Comparison of ENCODE assay signal across 17 cellular contexts in genomic region chr10:84603971-84604370, GRCh38.
A peak's percentile ranks its signal among the peaks of the same experiment; 100 is the strongest.
DNase-seq lines count a peak whose midpoint lies in the region; TF ChIP-seq lines count a peak whose summit lies in the region.
"Had no signal": no experiment of that assay in that cellular context is flagged by ENCODE, and none has a peak within 500 bp of the region (broad histone marks: within the 10 kb centered on the region; RNA-seq: fewer than 3 reads in every experiment).

No MANE protein-coding gene starts in this region.

- no peak overlapping the region for H2BK120ac ChIP-seq in H9 (ENCODE audit: low read depth, low read length, poor library complexity, severe bottlenecking)
- no peak overlapping the region for H2BK120ac ChIP-seq in neuronal stem cell (ENCODE audit: low read depth, low read length)

- H3K23ac ChIP-seq in H9 (ENCODE audit: insufficient read length, low read depth, low read length) (no peak overlapping the region), neuronal stem cell (ENCODE audit: low read depth, low read length, poor library complexity) (peak overlapping the region; percentile 80)

- H3K27ac Mint-ChIP-seq in H9 (no peak overlapping the region; a peak in 1 of 7 replicates), endodermal cell (no peak overlapping the region)
- H3K27ac Mint-ChIP-seq: CD4-positive, CD25-positive, alpha-beta regulatory T cell; CD8-positive, alpha-beta T cell; HFFc6 had no signal

- H3K36me3 ChIP-seq in endodermal cell (ENCODE audit: control insufficient read depth, insufficient read depth, low read length) = no peaks in the 10 kb centered on the region
- no peaks in the 10 kb centered on the region for H3K36me3 ChIP-seq in neuronal stem cell (replicated peaks in 1 of 2; ENCODE audit: control insufficient read depth in 2 of 2, insufficient read depth in 2 of 2, low read length in 2 of 2)
- H3K36me3 ChIP-seq in BE2C = no peaks in the 10 kb centered on the region
- H3K36me3 ChIP-seq: BLaER1, HAP-1 had no signal

- TF ChIP-seq CTCF in H9 (conservative IDR thresholded peaks at IDR 0.05) (no peak), endodermal cell (conservative IDR thresholded peaks at IDR 0.05) (no peak), BE2C (IDR thresholded peaks at IDR 0.05; ENCODE audit: low read depth, low read length) (no peak)

- H3K4me1 ChIP-seq in H9 (ENCODE audit: insufficient read depth, low read length) (peaks cover 3% of the 10 kb centered on the region; the same call in 1 of the 2 replicates), endodermal cell (ENCODE audit: control insufficient read depth, insufficient read depth, low read length) (peaks cover 2% of the 10 kb centered on the region), neuronal stem cell (ENCODE audit: control insufficient read depth in 2 of 2, insufficient read depth in 1 of 2, low read depth in 1 of 2, low read length in 2 of 2) (peaks cover 0 to 5% of the 10 kb centered on the region in 2 donors), BE2C (no peaks in the 10 kb centered on the region)
- H3K4me1 ChIP-seq: Caco-2, HAP-1 had no signal

- no peaks in the 10 kb centered on the region for H3K9me3 Mint-ChIP-seq in H9
- H3K9me3 Mint-ChIP-seq in endodermal cell = no peaks in the 10 kb centered on the region
- H3K9me3 Mint-ChIP-seq: CD4-positive, CD25-positive, alpha-beta regulatory T cell; CD8-positive, alpha-beta T cell; HFFc6 had no signal

- DNase-seq in H9 (no peak), endodermal cell (peak; percentile 62), neuronal stem cell (ENCODE audit: low spot score) (no peak), G401 (ENCODE audit: low spot score) (no peak), BE2C (no peak)
- no peak for DNase-seq in activated CD4-positive, alpha-beta T cell treated with anti-CD3 and anti-CD28 coated beads, Interleukin-2, amount 50 U/mL, for 4 hours
- DNase-seq: Caco-2; CD4-positive, CD25-positive, alpha-beta regulatory T cell; CD8-positive, alpha-beta T cell; DMS153; DND-41; GF-D8; GOT3; HFFc6 had no signal

- no peaks in the 10 kb centered on the region for H3K9me3 ChIP-seq in H9 (ENCODE audit: control insufficient read depth, low read depth, low read length)
- H3K9me3 ChIP-seq in endodermal cell (ENCODE audit: control insufficient read depth, low read length) = no peaks in the 10 kb centered on the region
- H3K9me3 ChIP-seq in neuronal stem cell (replicated peaks in 1 of 2; ENCODE audit: control insufficient read depth in 2 of 2, insufficient read depth in 1 of 2, low read depth in 1 of 2, low read length in 2 of 2) = peaks cover 0 to 3% of the 10 kb centered on the region in 2 donors
- no peaks in the 10 kb centered on the region for H3K9me3 ChIP-seq in BE2C
- H3K9me3 ChIP-seq: BLaER1, Caco-2, HAP-1 had no signal

- H3K23me2 ChIP-seq in H9 (ENCODE audit: insufficient read length, low read depth, low read length, poor library complexity, severe bottlenecking) = no peaks in the 10 kb centered on the region

- H2BK5ac ChIP-seq in H9 (ENCODE audit: insufficient read length, low read length) = no peak overlapping the region
- no peak overlapping the region for H2BK5ac ChIP-seq in neuronal stem cell (ENCODE audit: low read length)

- H3K14ac ChIP-seq in H9 (ENCODE audit: insufficient read depth, low read length) (no peak overlapping the region; the same call in 1 of the 2 replicates), neuronal stem cell (ENCODE audit: low read length) (no peak overlapping the region)

- no peak overlapping the region for H3K56ac ChIP-seq in H9 (ENCODE audit: insufficient read length, low read depth, low read length)

- H4K91ac ChIP-seq in H9 (ENCODE audit: insufficient read length, low read depth, low read length) (no peak overlapping the region), neuronal stem cell (ENCODE audit: low read depth, low read length, poor library complexity) (no peak overlapping the region)

- H2AFZ ChIP-seq in H9 (ENCODE audit: low read length) (no peak overlapping the region), neuronal stem cell (ENCODE audit: low read length) (no peak overlapping the region)

- in situ Hi-C loops in G401 (cut with HindIII; ENCODE audit: low sequenced_read_pairs) = no loop called here

- peaks cover 26 to 29% of the 10 kb centered on the region in 2 experiments for H3K4me1 Mint-ChIP-seq in H9
- peaks cover 30% of the 10 kb centered on the region for H3K4me1 Mint-ChIP-seq in endodermal cell
- H3K4me1 Mint-ChIP-seq: CD4-positive, CD25-positive, alpha-beta regulatory T cell had no signal

- H3K27ac ChIP-seq in H9 (ENCODE audit: insufficient read length, low read depth, low read length) = no peak overlapping the region
- H3K27ac ChIP-seq in endodermal cell (ENCODE audit: low read depth, low read length) = no peak overlapping the region
- H3K27ac ChIP-seq in neuronal stem cell (replicated peaks; ENCODE audit: low read length) = no peak overlapping the region
- H3K27ac ChIP-seq: BLaER1, C4-2B had no signal

- H3K79me1 ChIP-seq in H9 (ENCODE audit: insufficient read depth, low read depth, low read length, poor library complexity, severe bottlenecking) (no peaks in the 10 kb centered on the region), neuronal stem cell (ENCODE audit: low read depth, low read length) (no peaks in the 10 kb centered on the region)

- H4K5ac ChIP-seq in H9 (ENCODE audit: insufficient read length, low read depth, low read length) = no peak overlapping the region

- no CpG with 5 or more reads among the region's 2 CpGs for WGBS in H9 (ENCODE audit: extremely low coverage, insufficient read length, low lambda C conversion rate)
- 79% methylated on average over 2 of the region's 2 CpGs; no CpG with 5 or more reads in 1 of the 2 experiments for WGBS in endodermal cell (ENCODE audit: insufficient coverage in 1 of 2, insufficient read length in 1 of 2), 2 experiments
- no CpG with 5 or more reads among the region's 2 CpGs for WGBS in neuronal stem cell (ENCODE audit: extremely low coverage in 2 of 2, insufficient read length in 2 of 2, insufficient replicate concordance in 1 of 2), 2 donors

- H3K4me3 ChIP-seq in endodermal cell (ENCODE audit: low read length) (peak overlapping the region; percentile 73), neuronal stem cell (ENCODE audit: low read length in 2 of 2) (no peak overlapping the region), BE2C (ENCODE audit: low read depth, low read length) (no peak overlapping the region)
- H3K4me3 ChIP-seq: BLaER1, HAP-1 had no signal

- no peak overlapping the region for H2BK20ac ChIP-seq in H9 (ENCODE audit: low read depth, low read length, poor library complexity, severe bottlenecking)

- no peak overlapping the region for H3K9ac ChIP-seq in H9 (ENCODE audit: extremely low read depth, insufficient read length, low read length)
- H3K9ac ChIP-seq in endodermal cell (ENCODE audit: extremely low read depth, low read length, poor library complexity, severe bottlenecking) = no peak overlapping the region
- no peak overlapping the region for H3K9ac ChIP-seq in neuronal stem cell (ENCODE audit: low read depth, low read length, poor library complexity)
- H3K9ac ChIP-seq: BLaER1 had no signal

- no peak overlapping the region for H3K4me2 ChIP-seq in H9 (ENCODE audit: insufficient read depth, insufficient read length, low read length)
- no peak overlapping the region for H3K4me2 ChIP-seq in neuronal stem cell (ENCODE audit: insufficient read depth, low read length, poor library complexity, severe bottlenecking)
- H3K4me2 ChIP-seq: BLaER1 had no signal

- peak overlapping the region; percentile 9 to 30; a peak in 1 of 5 replicates for H3K4me3 Mint-ChIP-seq in H9
- no peak overlapping the region for H3K4me3 Mint-ChIP-seq in endodermal cell
- H3K4me3 Mint-ChIP-seq: CD4-positive, CD25-positive, alpha-beta regulatory T cell; CD8-positive, alpha-beta T cell; HFFc6 had no signal

- H2AK5ac ChIP-seq in H9 (ENCODE audit: insufficient read length, low read length) (no peak overlapping the region), neuronal stem cell (ENCODE audit: low read depth, low read length) (no peak overlapping the region)

- H3K18ac ChIP-seq in H9 (ENCODE audit: insufficient read length, low read depth, low read length) (no peak overlapping the region), neuronal stem cell (ENCODE audit: low read length) (peak overlapping the region; percentile 52)

- H3K27me3 ChIP-seq in H9 (ENCODE audit: insufficient read depth, low read length) (peaks cover 19% of the 10 kb centered on the region; the same call in 1 of the 2 replicates), endodermal cell (ENCODE audit: control insufficient read depth, insufficient read depth, low read length, poor library complexity, severe bottlenecking) (peaks cover 11% of the 10 kb centered on the region), neuronal stem cell (ENCODE audit: control insufficient read depth in 3 of 3, insufficient read depth in 3 of 3, low read depth in 1 of 3, low read length in 3 of 3) (peaks cover 2 to 20% (median 15%) of the 10 kb centered on the region in 3 experiments), BE2C (no peaks in the 10 kb centered on the region)
- H3K27me3 ChIP-seq: BLaER1 had no signal

- H4K8ac ChIP-seq in H9 (replicated peaks; ENCODE audit: insufficient read length, low read depth, low read length) (no peak overlapping the region), neuronal stem cell (ENCODE audit: low read depth, low read length) (no peak overlapping the region)

- no peak overlapping the region for H3T11ph ChIP-seq in H9 (ENCODE audit: low read length)

- H2BK15ac ChIP-seq in H9 (ENCODE audit: low read depth, low read length) (no peak overlapping the region), neuronal stem cell (ENCODE audit: low read length) (no peak overlapping the region)

- H4K20me1 ChIP-seq in H9 (ENCODE audit: control insufficient read depth, insufficient read depth, insufficient read length) = no peaks in the 10 kb centered on the region
- H4K20me1 ChIP-seq: BLaER1 had no signal

- no peak overlapping the region for H2BK12ac ChIP-seq in H9 (ENCODE audit: insufficient read length, low read depth, low read length)
- no peak overlapping the region for H2BK12ac ChIP-seq in neuronal stem cell (ENCODE audit: low read length)

- peaks cover 5% of the 10 kb centered on the region for H3K27me3 Mint-ChIP-seq in H9 (ENCODE audit: low read depth)
- H3K27me3 Mint-ChIP-seq in endodermal cell (ENCODE audit: insufficient read depth) = peaks cover 9% of the 10 kb centered on the region

- H3K4ac ChIP-seq in H9 (ENCODE audit: low read depth, low read length) (no peak overlapping the region), neuronal stem cell (ENCODE audit: low read length) (no peak overlapping the region)

- H3K36me3 Mint-ChIP-seq in H9 (ENCODE audit: insufficient read depth in 1 of 3, low read depth in 3 of 3) (no peaks in the 10 kb centered on the region), endodermal cell (ENCODE audit: low read depth) (no peaks in the 10 kb centered on the region)
- H3K36me3 Mint-ChIP-seq: CD4-positive, CD25-positive, alpha-beta regulatory T cell; CD8-positive, alpha-beta T cell had no signal

- no peaks in the 10 kb centered on the region for H3K79me2 ChIP-seq in H9 (ENCODE audit: insufficient read depth, low read length)
